Comparison of ENCODE assay signal across 20 cellular contexts in genomic region chr3:8254489-8254888, GRCh38.
DNase-seq lines count a peak whose midpoint lies in the region; ATAC-seq and TF ChIP-seq lines count a peak whose summit lies in the region.
"Had no signal": no experiment of that assay in that cellular context is flagged by ENCODE, and none has a peak within 500 bp of the region (broad histone marks: within the 10 kb centered on the region; RNA-seq: fewer than 3 reads in every experiment).

No MANE protein-coding gene starts in this region.

- BruUV-seq in A673 (replicated peaks; lab: Mats Ljungman, UMichigan) (no TSS peak), PC-9 (replicated peaks; lab: Mats Ljungman, UMichigan) (no TSS peak)

- H2AK5ac ChIP-seq in neuronal stem cell (ENCODE audit: low read depth, low read length) = no peak overlapping the region

- peak overlapping the region; percentile 35 for H3K27ac Mint-ChIP-seq in neural crest cell (ENCODE audit: unreplicated experiment)
- H3K27ac Mint-ChIP-seq: CD4-positive, CD25-positive, alpha-beta regulatory T cell had no signal

- no peak overlapping the region for H2BK15ac ChIP-seq in neuronal stem cell (ENCODE audit: low read length)

- H2AFZ ChIP-seq in PC-9 (no peak overlapping the region), neuronal stem cell (ENCODE audit: low read length) (no peak overlapping the region)

- no peaks in the 10 kb centered on the region for H3K79me1 ChIP-seq in neuronal stem cell (ENCODE audit: low read depth, low read length)

- no peak for ATAC-seq in stimulated activated naive CD8-positive, alpha-beta T cell treated with anti-CD3 and anti-CD28 coated beads, Interleukin-15, Interleukin-2, amounts not matched to agents 100 U/mL and 50 U/mL, for 24 hours

- no peaks in the 10 kb centered on the region for H3F3A ChIP-seq in PC-9 (ENCODE audit: insufficient read depth, low read depth)

- no peaks in the 10 kb centered on the region for H3K9me2 ChIP-seq in PC-9 (ENCODE audit: insufficient read depth)

- H3K79me2 ChIP-seq in PC-9 (ENCODE audit: low read depth) = no peaks in the 10 kb centered on the region

- no peak overlapping the region for H3K4me3 Mint-ChIP-seq in neural crest cell
- H3K4me3 Mint-ChIP-seq: CD4-positive, CD25-positive, alpha-beta regulatory T cell had no signal

- peaks cover 53% of the 10 kb centered on the region for H3K4me1 ChIP-seq in A673 (ENCODE audit: insufficient read depth, low read length, poor library complexity, severe bottlenecking)
- no peaks in the 10 kb centered on the region for H3K4me1 ChIP-seq in PC-9 (replicated peaks; ENCODE audit: insufficient read depth)
- peaks cover 0 to 4% of the 10 kb centered on the region in 2 donors for H3K4me1 ChIP-seq in neuronal stem cell (ENCODE audit: control insufficient read depth in 2 of 2, insufficient read depth in 1 of 2, low read depth in 1 of 2, low read length in 2 of 2)
- H3K4me1 ChIP-seq: BLaER1, Peyer's patch had no signal

- WGBS in neuronal stem cell (ENCODE audit: extremely low coverage in 2 of 2, insufficient read length in 2 of 2, insufficient replicate concordance in 1 of 2), 2 donors = no CpG with 5 or more reads among the region's 2 CpGs

- TF ChIP-seq CTCF in A673 (conservative IDR thresholded peaks at IDR 0.05; ENCODE audit: low read depth, low read length) (no peak), PC-9 (conservative IDR thresholded peaks at IDR 0.05) (no peak), neural crest cell (conservative IDR thresholded peaks at IDR 0.05) (no peak)

- H3K27me3 Mint-ChIP-seq in neural crest cell (ENCODE audit: low read depth) = no peaks in the 10 kb centered on the region
- H3K27me3 Mint-ChIP-seq: CD4-positive, CD25-positive, alpha-beta regulatory T cell had no signal

- H3K27ac ChIP-seq in A673 (ENCODE audit: low read depth, low read length, poor library complexity, severe bottlenecking) (peak overlapping the region; percentile 96), PC-9 (no peak overlapping the region), epithelial cell of prostate (peak overlapping the region; percentile 49), neuronal stem cell (replicated peaks; ENCODE audit: low read length) (no peak overlapping the region)
- H3K27ac ChIP-seq: BLaER1, Peyer's patch had no signal

- H4K8ac ChIP-seq in neuronal stem cell (ENCODE audit: low read depth, low read length) = no peak overlapping the region

- CTCF ChIA-PET in A673 (lab: Charles Lee) (no interaction called here), PC-9 (lab: Charles Lee) (no interaction called here)

- H3K9me3 ChIP-seq in A673 (ENCODE audit: low read depth, low read length, poor library complexity, severe bottlenecking) (peaks cover 10% of the 10 kb centered on the region), PC-9 (ENCODE audit: insufficient read depth, low read depth) (no peaks in the 10 kb centered on the region), neuronal stem cell (replicated peaks in 1 of 2; ENCODE audit: control insufficient read depth in 2 of 2, insufficient read depth in 1 of 2, low read depth in 1 of 2, low read length in 2 of 2) (no peaks in the 10 kb centered on the region)
- H3K9me3 ChIP-seq: Peyer's patch had no signal

- H2BK12ac ChIP-seq in neuronal stem cell (ENCODE audit: low read length) = no peak overlapping the region

- no peaks in the 10 kb centered on the region for H3K27me3 ChIP-seq in A673 (replicated peaks; ENCODE audit: insufficient read depth, low read depth, low read length, poor library complexity)
- H3K27me3 ChIP-seq in PC-9 (ENCODE audit: insufficient read depth, low read depth) = no peaks in the 10 kb centered on the region
- H3K27me3 ChIP-seq in neuronal stem cell (ENCODE audit: control insufficient read depth in 3 of 3, insufficient read depth in 3 of 3, low read depth in 1 of 3, low read length in 3 of 3) = no peaks in the 10 kb centered on the region
- H3K27me3 ChIP-seq: BLaER1, Peyer's patch had no signal

- H3K4me1 Mint-ChIP-seq in neural crest cell = peaks cover 11% of the 10 kb centered on the region
- H3K4me1 Mint-ChIP-seq: CD4-positive, CD25-positive, alpha-beta regulatory T cell had no signal

- peaks cover 2% of the 10 kb centered on the region for H3K36me3 Mint-ChIP-seq in neural crest cell (ENCODE audit: low read depth)
- H3K36me3 Mint-ChIP-seq: CD4-positive, CD25-positive, alpha-beta regulatory T cell had no signal

- H3K9ac ChIP-seq in neuronal stem cell (ENCODE audit: low read depth, low read length, poor library complexity) = no peak overlapping the region
- H3K9ac ChIP-seq: BLaER1 had no signal

- no peak overlapping the region for H3K4me3 ChIP-seq in A673 (ENCODE audit: low read depth, low read length, poor library complexity, severe bottlenecking)
- no peak overlapping the region for H3K4me3 ChIP-seq in PC-9
- no peak overlapping the region for H3K4me3 ChIP-seq in neuronal stem cell (ENCODE audit: low read length in 2 of 2)
- H3K4me3 ChIP-seq: BLaER1, Peyer's patch, SK-N-MC had no signal

- no peak overlapping the region for H3K4ac ChIP-seq in neuronal stem cell (ENCODE audit: low read length)

- no peak overlapping the region for H3K18ac ChIP-seq in neuronal stem cell (ENCODE audit: low read length)

- H3K14ac ChIP-seq in neuronal stem cell (ENCODE audit: low read length) = no peak overlapping the region

- no peak overlapping the region for H4K91ac ChIP-seq in neuronal stem cell (ENCODE audit: low read depth, low read length, poor library complexity)

- intact Hi-C loops in A673 (cut with micrococcal nuclease; ENCODE audit: unreplicated experiment) (no loop called here), PC-9 (cut with micrococcal nuclease; ENCODE audit: unreplicated experiment) (no loop called here)

- no peak overlapping the region for H3K4me2 ChIP-seq in PC-9
- no peak overlapping the region for H3K4me2 ChIP-seq in neuronal stem cell (ENCODE audit: insufficient read depth, low read length, poor library complexity, severe bottlenecking)
- H3K4me2 ChIP-seq: BLaER1 had no signal

- no peak overlapping the region for H2BK120ac ChIP-seq in neuronal stem cell (ENCODE audit: low read depth, low read length)

- H3K9me3 Mint-ChIP-seq in neural crest cell = peaks cover 6% of the 10 kb centered on the region

- H2BK5ac ChIP-seq in neuronal stem cell (ENCODE audit: low read length) = no peak overlapping the region

- DNase-seq in A673 (ENCODE audit: low spot score) (no peak), PC-9 (peak; percentile 28 to 51), epithelial cell of prostate (ENCODE audit: low read depth, low spot score) (peak; percentile 85), neural crest cell (ENCODE audit: low read depth, low spot score) (no peak), neuronal stem cell (ENCODE audit: low spot score) (no peak), NCI-H524 (lab: John Stamatoyannopoulos, UW) (no peak)
- no peak for DNase-seq in stimulated activated naive CD8-positive, alpha-beta T cell treated with anti-CD3 and anti-CD28 coated beads, Interleukin-15, Interleukin-2, amounts not matched to agents 100 U/mL and 50 U/mL, for 24 hours
- DNase-seq: CD4-positive, CD25-positive, alpha-beta regulatory T cell; DMS153; DND-41; IMR-90; KG1; MM.1S; NCI-H187; NCI-H2081 treated with DMSO at 0.1 percent for 48 hours; NCI-H526; Peyer's patch; SIG-M5 had no signal

- H3K36me3 ChIP-seq in A673 (ENCODE audit: insufficient read depth, low read length, poor library complexity, severe bottlenecking) (no peaks in the 10 kb centered on the region), PC-9 (ENCODE audit: low read depth) (no peaks in the 10 kb centered on the region), neuronal stem cell (replicated peaks in 1 of 2; ENCODE audit: control insufficient read depth in 2 of 2, insufficient read depth in 2 of 2, low read length in 2 of 2) (no peaks in the 10 kb centered on the region)
- H3K36me3 ChIP-seq: BLaER1, Peyer's patch had no signal

- no peak overlapping the region for H3K23ac ChIP-seq in neuronal stem cell (ENCODE audit: low read depth, low read length, poor library complexity)

- H4K20me1 ChIP-seq in PC-9 (ENCODE audit: insufficient read depth) = no peaks in the 10 kb centered on the region
- H4K20me1 ChIP-seq: BLaER1 had no signal

- POLR2A ChIA-PET in A673 (lab: Charles Lee; ENCODE audit: low non-redundant PET) = no interaction called here
- POLR2A ChIA-PET in PC-9 (lab: Charles Lee; ENCODE audit: unreplicated experiment) = no interaction called here

Comparison
In these comparisons a context has a peak if more than half of its experiments do, and no peak if none do; other contexts are left out.
1. DNase-seq: peak in PC-9 (2 of 2) and epithelial cell of prostate (single experiment); none in A673 (single experiment), neural crest cell (single experiment), neuronal stem cell (single experiment), stimulated activated naive CD8-positive, alpha-beta T cell treated with anti-CD3 and anti-CD28 coated beads, Interleukin-15, Interleukin-2, amounts not matched to agents 100 U/mL and 50 U/mL, for 24 hours (single experiment) and NCI-H524 (0 of 2).
2. H3K27ac ChIP-seq: peak in A673 (single experiment) and epithelial cell of prostate (single experiment); none in PC-9 (single experiment) and neuronal stem cell (single experiment).